8 cellular contexts compared by ENCODE assay signal in genomic region chr2:98385050-98385699, GRCh38. TPM values are rescaled to one million over a fixed set of nuclear protein-coding genes. Genes with fewer than 3 reads are reported as not detected.
DNase-seq lines count a peak whose midpoint lies in the region; ATAC-seq and TF ChIP-seq lines count a peak whose summit lies in the region.

No MANE protein-coding gene starts in this region.

- H3K9me3 Mint-ChIP-seq in activated B cell treated with CpG ODN at 0.5 μM for 24 hours: no peaks in the 10 kb centered on the region

- H3K4me3 Mint-ChIP-seq in activated B cell treated with CpG ODN at 0.5 μM for 24 hours: no peak overlapping the region

- peak; percentile 78 for ATAC-seq in activated B cell treated with CpG ODN at 0.5 μM for 24 hours (ENCODE audit: low read depth)
- ATAC-seq in HG03520 (IDR thresholded peaks at IDR 0.05; ENCODE audit: unreplicated experiment): no peak

- TF ChIP-seq CTCF in HFF-Myc (IDR thresholded peaks at IDR 0.05; ENCODE audit: low read depth, low read length, missing control alignments) (peak; percentile 100), activated B cell treated with CpG ODN at 0.5 μM for 24 hours (IDR thresholded peaks at IDR 0.05) (peak; percentile 50)

- POLR2A ChIA-PET in activated B cell treated with CpG ODN at 0.5 μM for 24 hours (lab: Charles Lee): interaction anchor here (1.0 kb wide), 1 partner anchor 578 kb away, joined by 4 read pairs; no protein-coding TSS in a partner anchor

- no peaks in the 10 kb centered on the region for H3K4me1 Mint-ChIP-seq in activated B cell treated with CpG ODN at 0.5 μM for 24 hours

- H3K36me3 Mint-ChIP-seq in activated B cell treated with CpG ODN at 0.5 μM for 24 hours (ENCODE audit: low read depth): no peaks in the 10 kb centered on the region

- no peak overlapping the region for H3K4me3 ChIP-seq in HFF-Myc (replicated peaks; ENCODE audit: low read depth, low read length)

- no peak overlapping the region for H3K27ac ChIP-seq in caudate nucleus (ENCODE audit: low read depth, low read length)

- H3K27ac Mint-ChIP-seq in activated B cell treated with CpG ODN at 0.5 μM for 24 hours: no peak overlapping the region

- peaks cover 10% of the 10 kb centered on the region for H3K27me3 Mint-ChIP-seq in activated B cell treated with CpG ODN at 0.5 μM for 24 hours

- DNase-seq in COLO829 (ENCODE audit: low spot score): peak; percentile 76
- DNase-seq in HFF-Myc (ENCODE audit: extremely low read depth, low read depth): peak; percentile 26
- peak; percentile 68 for DNase-seq in NCI-H2227 treated with DMSO at 0.1 percent for 48 hours (lab: John Stamatoyannopoulos, UW)
- DNase-seq in activated B cell treated with CpG ODN at 0.5 μM for 24 hours: peak; percentile 58
- DNase-seq in caudate nucleus (lab: John Stamatoyannopoulos, UW): peak in 56 of 61 donors; percentile 11 to 87 (median 55)
- DNase-seq in islet precursor cell: peak; percentile 86
- DNase-seq in stimulated activated CD4-positive, alpha-beta T cell treated with anti-CD3 and anti-CD28 coated beads, Interleukin-1b, Interleukin-23, amount 100 ng/mL, for 1 hour (ENCODE audit: low read depth in 2 of 2): peak; percentile 15 to 48

- CTCF ChIA-PET in activated B cell treated with CpG ODN at 0.5 μM for 24 hours (lab: Charles Lee): interaction anchor here (0.7 to 4.4 kb wide), 12 partner anchors 116 to 794 kb away, joined by 3 to 34 read pairs (median 4); no protein-coding TSS in a partner anchor

- intact Hi-C loops in activated B cell treated with CpG ODN at 0.5 μM for 24 hours (cut with micrococcal nuclease): loop anchor here (1.0 to 10.0 kb wide), 5 partner anchors 296 to 685 kb away; partner anchors contain the start of gene TMEM131

RNA-seq across cellular contexts. Expression of gene CNGA3, which starts 38.9 kb away (rescaled TPM):
- not detected in 2 replicates for total RNA-seq in activated B cell treated with CpG ODN at 0.5 μM for 24 hours

RNA-seq across cellular contexts. Expression of gene INPP4A, which starts 59.5 kb away (rescaled TPM):
- total RNA-seq in activated B cell treated with CpG ODN at 0.5 μM for 24 hours: 19.6 and 26.6 TPM in 2 replicates

Comparison
In these comparisons a context has a peak if more than half of its experiments do, and no peak if none do; other contexts are left out.
1. DNase-seq: peak in every context shown above with its lines; median percentile 86 in islet precursor cell; 76 in COLO829; 68 in NCI-H2227 treated with DMSO at 0.1 percent for 48 hours; 58 in activated B cell treated with CpG ODN at 0.5 μM for 24 hours; 55 in caudate nucleus; 32 in stimulated activated CD4-positive, alpha-beta T cell treated with anti-CD3 and anti-CD28 coated beads, Interleukin-1b, Interleukin-23, amount 100 ng/mL, for 1 hour; 26 in HFF-Myc.